Comparison of ENCODE assay signal across 8 cellular contexts in genomic region chr5:138466900-138467710, GRCh38. TPM values are rescaled to one million over a fixed set of nuclear protein-coding genes. Genes with fewer than 3 reads are reported as not detected.
DNase-seq lines count a peak whose midpoint lies in the region; ATAC-seq, FAIRE-seq and TF ChIP-seq lines count a peak whose summit lies in the region.

No MANE protein-coding gene starts in this region.

- peaks cover 21 to 29% (median 28%) of the 10 kb centered on the region in 3 donors for H3K27me3 Mint-ChIP-seq in CD14-positive monocyte (ENCODE audit: low read depth in 3 of 3)
- peaks cover 14% of the 10 kb centered on the region for H3K27me3 Mint-ChIP-seq in neural crest cell (ENCODE audit: low read depth)

- H3K9me3 ChIP-seq in SJCRH30 (replicated peaks) (no peaks in the 10 kb centered on the region), OCI-LY7 (ENCODE audit: low read length) (no peaks in the 10 kb centered on the region)

- DNase-seq in CD14-positive monocyte (ENCODE audit: low spot score) (no peak), SW480 (ENCODE audit: low spot score) (peak; percentile 39), epithelial cell of prostate (ENCODE audit: low read depth, low spot score) (no peak), neural crest cell (ENCODE audit: low read depth, low spot score) (no peak), SJCRH30 (no peak), H54 (ENCODE audit: insufficient read length, low spot score) (no peak), OCI-LY7 (ENCODE audit: low spot score) (no peak)

- H3K4me3 ChIP-seq in SJCRH30 (no peak overlapping the region), OCI-LY7 (ENCODE audit: low read depth, low read length, poor library complexity, severe bottlenecking) (no peak overlapping the region)

- TF ChIP-seq CTCF in CD14-positive monocyte (IDR thresholded peaks at IDR 0.05): no peak
- TF ChIP-seq CTCF in neural crest cell (conservative IDR thresholded peaks at IDR 0.05): no peak
- TF ChIP-seq CTCF in OCI-LY7 (conservative IDR thresholded peaks at IDR 0.05; ENCODE audit: low read length): no peak

- POLR2A ChIA-PET in OCI-LY7 (lab: Charles Lee): interaction anchor here (0.6 kb wide), 1 partner anchor 80 kb away, joined by 4 read pairs; no protein-coding TSS in a partner anchor

- peak overlapping the region; percentile 96 for H3K27ac ChIP-seq in epithelial cell of prostate
- H3K27ac ChIP-seq in SJCRH30: no peak overlapping the region
- H3K27ac ChIP-seq in OCI-LY7 (ENCODE audit: low read depth, low read length, poor library complexity, severe bottlenecking): no peak overlapping the region

- no peak for FAIRE-seq in H54 (lab: Jason Lieb, UNC)

- TF ChIP-seq POLR2A in H54 (IDR thresholded peaks at IDR 0.05; ENCODE audit: low read depth, low read length): no peak

- intact Hi-C loops in CD14-positive monocyte (cut with micrococcal nuclease) (loop anchor here in 1 of 2 donors (10.0 kb wide), 1 partner anchor 78 kb away; the partner anchor contains the start of gene ETF1), OCI-LY7 (cut with micrococcal nuclease; ENCODE audit: unreplicated experiment) (no loop called here)

- H2AFZ ChIP-seq in OCI-LY7 (ENCODE audit: low read length): no peak overlapping the region

- H4K20me1 ChIP-seq in OCI-LY7 (ENCODE audit: insufficient read depth, low read length): no peaks in the 10 kb centered on the region

- H3K36me3 Mint-ChIP-seq in CD14-positive monocyte (peaks cover 18 to 23% of the 10 kb centered on the region in 2 donors), neural crest cell (ENCODE audit: low read depth) (peaks cover 20% of the 10 kb centered on the region)

- CTCF ChIA-PET in OCI-LY7 (lab: Charles Lee; ENCODE audit: unreplicated experiment): no interaction called here

- no peak for ATAC-seq in GM19035 (IDR thresholded peaks at IDR 0.05; ENCODE audit: unreplicated experiment)

- peak overlapping the region in 2 of 7 donors; percentile 32 to 83 for H3K27ac Mint-ChIP-seq in CD14-positive monocyte
- H3K27ac Mint-ChIP-seq in neural crest cell (ENCODE audit: unreplicated experiment): peak overlapping the region; percentile 10

- no TSS peak for BruUV-seq in OCI-LY7 (replicated peaks; lab: Mats Ljungman, UMichigan)

- H3K4me1 ChIP-seq in SJCRH30 (no peaks in the 10 kb centered on the region; the same call in 1 of the 2 replicates), OCI-LY7 (ENCODE audit: insufficient read depth, low read length, poor library complexity, severe bottlenecking) (peaks cover 16% of the 10 kb centered on the region)

- peak overlapping the region; percentile 85 to 92 for H3K4me3 Mint-ChIP-seq in CD14-positive monocyte
- peak overlapping the region; percentile 90 for H3K4me3 Mint-ChIP-seq in neural crest cell

- no peaks in the 10 kb centered on the region for H3K36me3 ChIP-seq in SJCRH30
- no peaks in the 10 kb centered on the region for H3K36me3 ChIP-seq in OCI-LY7 (ENCODE audit: insufficient read depth, low read length)

- H3K4me1 Mint-ChIP-seq in CD14-positive monocyte (peaks cover 31% of the 10 kb centered on the region), neural crest cell (peaks cover 33% of the 10 kb centered on the region)

- no peak overlapping the region for H3K4me2 ChIP-seq in OCI-LY7 (ENCODE audit: low read length)

- no peaks in the 10 kb centered on the region for H3K27me3 ChIP-seq in SJCRH30

- no peaks in the 10 kb centered on the region for H3K9me2 ChIP-seq in OCI-LY7 (ENCODE audit: insufficient read depth, low read length)

- no peaks in the 10 kb centered on the region for H3K79me2 ChIP-seq in OCI-LY7 (ENCODE audit: insufficient read depth, low read depth, low read length)

- peaks cover 0 to 15% (median 5%) of the 10 kb centered on the region in 7 donors for H3K9me3 Mint-ChIP-seq in CD14-positive monocyte
- no peaks in the 10 kb centered on the region for H3K9me3 Mint-ChIP-seq in neural crest cell

RNA-seq across cellular contexts. Expression of gene EGR1, which starts 1.8 kb away (rescaled TPM):
- 100 to 1,000 TPM in 1 of 2 donors, 1 to 10 TPM in 1; 8.4 to 105 TPM for polyA plus RNA-seq in CD14-positive monocyte
- 21.5 and 26.5 TPM in 2 replicates for total RNA-seq in neural crest cell
- total RNA-seq in SJCRH30 (2014; rRNA removed; shearing (Covaris generic)): 2.0 TPM in 2 replicates
- total RNA-seq in OCI-LY7 (2014; rRNA removed; shearing (Covaris generic)): 0.10 and 0.13 TPM in 2 replicates
- 0.79 and 1.1 TPM in 2 replicates for total RNA-seq in OCI-LY7 (2022)

RNA-seq across cellular contexts. Expression of gene REEP2, which starts 28.2 kb away (rescaled TPM):
- not detected for polyA plus RNA-seq in CD14-positive monocyte
- total RNA-seq in neural crest cell (55.1 and 59.2 TPM in 2 replicates), OCI-LY7 (2022) (5.1 and 6.5 TPM in 2 replicates)
- total RNA-seq in SJCRH30 (2014; rRNA removed; shearing (Covaris generic)): 4.9 and 8.5 TPM in 2 replicates
- 3.9 and 5.4 TPM in 2 replicates for total RNA-seq in OCI-LY7 (2014; rRNA removed; shearing (Covaris generic))
